24 cellular contexts compared by ENCODE assay signal in the genomic region with DNA sequence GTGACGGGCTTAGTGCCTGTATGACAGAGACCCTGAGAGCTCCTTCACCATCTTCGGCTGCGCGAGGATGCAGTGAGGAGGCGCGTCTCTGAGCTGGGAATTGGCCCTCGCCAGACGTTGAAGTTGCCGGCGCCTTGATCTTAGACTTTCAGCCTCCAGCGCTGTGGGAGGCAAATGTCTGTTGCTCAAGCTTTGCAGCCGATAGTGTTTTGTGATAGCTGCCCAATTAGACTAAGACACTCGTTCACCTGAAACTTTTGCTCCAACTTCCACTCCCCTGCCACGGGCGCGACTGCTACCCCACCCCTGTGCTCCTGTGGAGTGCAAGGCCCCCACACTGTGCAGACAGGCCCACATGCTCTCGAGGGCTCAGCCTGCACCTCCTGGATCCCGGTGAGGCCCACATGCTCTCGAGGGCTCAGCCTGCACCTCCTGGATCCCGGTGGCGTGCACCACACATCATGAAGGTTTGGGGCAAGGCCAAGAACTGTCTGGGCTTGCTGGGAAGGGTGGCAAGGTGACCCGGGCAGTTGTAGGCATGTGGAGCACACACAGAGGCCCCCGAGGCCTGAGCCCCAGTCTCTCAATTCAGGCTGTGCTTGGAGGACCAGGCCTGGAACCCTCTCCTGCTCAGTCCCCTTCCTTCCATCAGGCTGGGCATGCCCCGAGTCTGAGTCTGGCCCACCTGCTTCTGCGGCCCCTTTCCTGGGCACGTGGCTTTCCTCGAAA.
A peak's percentile ranks its signal among the peaks of the same experiment; 100 is the strongest.
DNase-seq lines count a peak whose midpoint lies in the region; ATAC-seq and TF ChIP-seq lines count a peak whose summit lies in the region.
"Had no signal": no experiment of that assay in that cellular context is flagged by ENCODE, and none has a peak within 500 bp of the region (broad histone marks: within the 10 kb centered on the region; RNA-seq: fewer than 3 reads in every experiment).

No MANE protein-coding gene starts in this region.

- ATAC-seq in RWPE2 (ENCODE audit: low read depth) (no peak), naive B cell (ENCODE audit: low read depth in 2 of 2) (peak; percentile 4 to 14)
- ATAC-seq: CD8-positive, alpha-beta T cell; esophagus mucosa had no signal

- no peak overlapping the region for H3K9ac ChIP-seq in BLaER1
- H3K9ac ChIP-seq: GM23248 had no signal

- H3K36me3 Mint-ChIP-seq in naive B cell, result peaks cover 25 to 26% of the 10 kb centered on the region in 2 donors
- H3K36me3 Mint-ChIP-seq: CD8-positive, alpha-beta T cell had no signal

- H3K27me3 ChIP-seq in BLaER1 (no peaks in the 10 kb centered on the region), RWPE2 (ENCODE audit: insufficient read depth, poor library complexity, severe bottlenecking) (no peaks in the 10 kb centered on the region)
- H3K27me3 ChIP-seq: suprapubic skin, vagina had no signal

- H3K27ac Mint-ChIP-seq in naive B cell, result peak overlapping the region in 4 of 6 donors; percentile 80 to 94 (median 89)
- H3K27ac Mint-ChIP-seq: activated CD4-positive, alpha-beta memory T cell treated with anti-CD3 and anti-CD28 coated beads, Interleukin-2, amount 10 ng/mL, durations not matched to agents 7 days and 5 days; CD8-positive, alpha-beta T cell had no signal

- H3K27ac ChIP-seq in BLaER1 (peak overlapping the region; percentile 35; the same call in 1 of the 2 replicates), RWPE2 (ENCODE audit: poor library complexity, severe bottlenecking) (no peak overlapping the region)
- H3K27ac ChIP-seq: GM23248, HL-60, suprapubic skin, vagina had no signal

- H3K4me2 ChIP-seq in BLaER1, result no peak overlapping the region

- H3K36me3 ChIP-seq in BLaER1, result peaks cover 83% of the 10 kb centered on the region
- H3K36me3 ChIP-seq in RWPE2 (ENCODE audit: low read depth), result no peaks in the 10 kb centered on the region
- H3K36me3 ChIP-seq: suprapubic skin, vagina had no signal

- H3K4me3 ChIP-seq in BLaER1 (no peak overlapping the region), RWPE2 (ENCODE audit: severe bottlenecking) (no peak overlapping the region)
- H3K4me3 ChIP-seq: GM23248, suprapubic skin, vagina had no signal

- H4K20me1 ChIP-seq in BLaER1, result peaks cover 100% of the 10 kb centered on the region

- TF ChIP-seq CTCF in GM10266 (IDR thresholded peaks at IDR 0.05; ENCODE audit: control insufficient read depth, insufficient read depth, low read depth, missing control alignments) (no peak), RWPE2 (IDR thresholded peaks at IDR 0.05; ENCODE audit: poor library complexity, severe bottlenecking) (no peak)

- H3K27me3 Mint-ChIP-seq in naive B cell, result no peaks in the 10 kb centered on the region
- H3K27me3 Mint-ChIP-seq: activated CD4-positive, alpha-beta memory T cell treated with anti-CD3 and anti-CD28 coated beads, Interleukin-2, amount 10 ng/mL, durations not matched to agents 7 days and 5 days had no signal

- H3K4me3 Mint-ChIP-seq in naive B cell, result peak overlapping the region in 2 of 8 donors; percentile 50 to 67
- H3K4me3 Mint-ChIP-seq: activated CD4-positive, alpha-beta memory T cell treated with anti-CD3 and anti-CD28 coated beads, Interleukin-2, amount 10 ng/mL, durations not matched to agents 7 days and 5 days; CD8-positive, alpha-beta T cell had no signal

- H3K9me3 ChIP-seq in BLaER1 (no peaks in the 10 kb centered on the region), RWPE2 (ENCODE audit: severe bottlenecking) (peaks cover 7% of the 10 kb centered on the region)
- H3K9me3 ChIP-seq: suprapubic skin, vagina had no signal

- peaks cover 0 to 2% (median 0%) of the 10 kb centered on the region in 7 donors for H3K9me3 Mint-ChIP-seq in naive B cell
- H3K9me3 Mint-ChIP-seq: activated CD4-positive, alpha-beta memory T cell treated with anti-CD3 and anti-CD28 coated beads, Interleukin-2, amount 10 ng/mL, durations not matched to agents 7 days and 5 days; CD8-positive, alpha-beta T cell had no signal

- DNase-seq in GM10266 (ENCODE audit: extremely low spot score) (peak; percentile 12), RWPE2 (ENCODE audit: low spot score) (peak; percentile 58), naive B cell (no peak), HuH-7 (ENCODE audit: low spot score) (no peak), NCI-H2227 (lab: John Stamatoyannopoulos, UW; ENCODE audit: unreplicated experiment) (no peak), OCI-M1 (lab: John Stamatoyannopoulos, UW) (no peak)
- DNase-seq: activated CD4-positive, alpha-beta memory T cell treated with anti-CD3 and anti-CD28 coated beads, Interleukin-2, amount 10 ng/mL, durations not matched to agents 7 days and 5 days; activated CD4-positive, CD25-positive, alpha-beta regulatory T cell; DMS153; effector CD8-positive, alpha-beta T cell; foreskin melanocyte; GDM1; GM23248; hippocampal formation; IMR-90; NCI-H1436; NCI-H2107; NCI-H510A had no signal

- H3K4me1 ChIP-seq in BLaER1, result peaks cover 58% of the 10 kb centered on the region
- no peaks in the 10 kb centered on the region for H3K4me1 ChIP-seq in RWPE2 (ENCODE audit: insufficient read depth, poor library complexity, severe bottlenecking)
- H3K4me1 ChIP-seq: suprapubic skin, vagina had no signal

- peaks cover 47 to 69% (median 53%) of the 10 kb centered on the region in 3 donors for H3K4me1 Mint-ChIP-seq in naive B cell

Comparison
In these comparisons a context has a peak if more than half of its experiments do, and no peak if none do; other contexts are left out.
1. DNase-seq: peak in GM10266 (single experiment) and RWPE2 (single experiment); none in naive B cell (single experiment), HuH-7 (single experiment), NCI-H2227 (single experiment) and OCI-M1 (single experiment).